Comparison of ENCODE assay signal across 12 cellular contexts in genomic region chr3:129686941-129687340, GRCh38.
DNase-seq lines count a peak whose midpoint lies in the region; ATAC-seq lines count a peak whose summit lies in the region.
"Had no signal": no experiment of that assay in that cellular context is flagged by ENCODE, and none has a peak within 500 bp of the region (broad histone marks: within the 10 kb centered on the region; RNA-seq: fewer than 3 reads in every experiment).

No MANE protein-coding gene starts in this region.

- intact Hi-C loops in left ventricle myocardium superior (cut with micrococcal nuclease): no loop called here

- H3K9me2 ChIP-seq in Karpas-422 (replicated peaks; ENCODE audit: insufficient read depth, low read length): no peaks in the 10 kb centered on the region

- no peak overlapping the region for H3K4me2 ChIP-seq in Karpas-422 (ENCODE audit: low read depth, low read length, poor library complexity, severe bottlenecking)

- H3K4me1 Mint-ChIP-seq in T-helper 2 cell treated with Interferon-gamma antibody and Interleukin-4, amounts not matched to agents 5 μg/mL and 100 μg/mL, for 36 hours (ENCODE audit: low read depth): peaks cover 6% of the 10 kb centered on the region

- H3K27ac Mint-ChIP-seq in T-helper 2 cell treated with Interferon-gamma antibody and Interleukin-4, amounts not matched to agents 5 μg/mL and 100 μg/mL, for 36 hours: no peak overlapping the region
- H3K27ac Mint-ChIP-seq: activated B cell treated with CpG ODN at 0.5 μM for 24 hours, naive B cell had no signal

- peaks cover 65% of the 10 kb centered on the region for H3K4me1 ChIP-seq in Karpas-422 (ENCODE audit: low read length)

- H3K9me3 ChIP-seq in Karpas-422 (ENCODE audit: low read length): no peaks in the 10 kb centered on the region
- H3K9me3 ChIP-seq: esophagus squamous epithelium had no signal

- H2AFZ ChIP-seq in Karpas-422 (ENCODE audit: low read length): no peak overlapping the region

- H4K20me1 ChIP-seq in Karpas-422 (ENCODE audit: insufficient read depth, low read depth, low read length): no peaks in the 10 kb centered on the region

- no peaks in the 10 kb centered on the region for H3K36me3 Mint-ChIP-seq in T-helper 2 cell treated with Interferon-gamma antibody and Interleukin-4, amounts not matched to agents 5 μg/mL and 100 μg/mL, for 36 hours (ENCODE audit: low read depth)
- H3K36me3 Mint-ChIP-seq: naive B cell had no signal

- H3K4me3 Mint-ChIP-seq in T-helper 2 cell treated with Interferon-gamma antibody and Interleukin-4, amounts not matched to agents 5 μg/mL and 100 μg/mL, for 36 hours: no peak overlapping the region
- H3K4me3 Mint-ChIP-seq: activated B cell treated with CpG ODN at 0.5 μM for 24 hours, naive B cell had no signal

- DNase-seq in Karpas-422 (no peak), NCI-H774 (lab: John Stamatoyannopoulos, UW) (peak; percentile 44), left ventricle myocardium superior (no peak), renal cortical epithelial cell (ENCODE audit: low read depth) (peak; percentile 79), NCI-H1694 treated with DMSO at 0.1 percent for 48 hours (lab: John Stamatoyannopoulos, UW) (no peak)
- no peak for DNase-seq in activated T-cell treated with anti-CD3 and anti-CD28 coated beads, Interleukin-2, amount 50 U/mL, for 48 hours
- no peak for DNase-seq in T-helper 2 cell treated with Interferon-gamma antibody and Interleukin-4, amounts not matched to agents 5 μg/mL and 100 μg/mL, for 36 hours (ENCODE audit: low spot score)
- DNase-seq: activated B cell treated with CpG ODN at 0.5 μM for 24 hours, esophagus squamous epithelium, naive B cell, NCI-H446 had no signal

- ATAC-seq in left ventricle myocardium superior: peak; percentile 79
- no peak for ATAC-seq in GM18861 (IDR thresholded peaks at IDR 0.05; ENCODE audit: unreplicated experiment)

- no peak overlapping the region for H3K9ac ChIP-seq in Karpas-422 (ENCODE audit: low read length)

- H3K79me2 ChIP-seq in Karpas-422 (ENCODE audit: low read length): peaks cover 76% of the 10 kb centered on the region

- H3K27me3 Mint-ChIP-seq in T-helper 2 cell treated with Interferon-gamma antibody and Interleukin-4, amounts not matched to agents 5 μg/mL and 100 μg/mL, for 36 hours (ENCODE audit: low read depth): peaks cover 4% of the 10 kb centered on the region
- H3K27me3 Mint-ChIP-seq: activated B cell treated with CpG ODN at 0.5 μM for 24 hours, naive B cell had no signal

- H3K27me3 ChIP-seq in Karpas-422 (ENCODE audit: low read length): no peaks in the 10 kb centered on the region
- H3K27me3 ChIP-seq: esophagus squamous epithelium had no signal

- no peaks in the 10 kb centered on the region for H3K9me3 Mint-ChIP-seq in T-helper 2 cell treated with Interferon-gamma antibody and Interleukin-4, amounts not matched to agents 5 μg/mL and 100 μg/mL, for 36 hours
- H3K9me3 Mint-ChIP-seq: activated B cell treated with CpG ODN at 0.5 μM for 24 hours, naive B cell had no signal

- H3K27ac ChIP-seq in Karpas-422 (ENCODE audit: low read length): peak overlapping the region; percentile 50

- H3K4me3 ChIP-seq in Karpas-422 (ENCODE audit: low read length): no peak overlapping the region
- H3K4me3 ChIP-seq: esophagus squamous epithelium had no signal

- H3K36me3 ChIP-seq in Karpas-422 (ENCODE audit: insufficient read depth, low read length): no peaks in the 10 kb centered on the region
- H3K36me3 ChIP-seq: esophagus squamous epithelium had no signal

Comparison
In these comparisons a context has a peak if more than half of its experiments do, and no peak if none do; other contexts are left out.
1. DNase-seq: peak in NCI-H774 (single experiment) and renal cortical epithelial cell (single experiment); none in Karpas-422 (single experiment), left ventricle myocardium superior (single experiment), activated T-cell treated with anti-CD3 and anti-CD28 coated beads, Interleukin-2, amount 50 U/mL, for 48 hours (0 of 2), T-helper 2 cell treated with Interferon-gamma antibody and Interleukin-4, amounts not matched to agents 5 μg/mL and 100 μg/mL, for 36 hours (single experiment) and NCI-H1694 treated with DMSO at 0.1 percent for 48 hours (single experiment).